11 cellular contexts compared by ENCODE assay signal in genomic region chr11:128908391-128909246, GRCh38. TPM values are rescaled to one million over a fixed set of nuclear protein-coding genes. Genes with fewer than 3 reads are reported as not detected.
DNase-seq lines count a peak whose midpoint lies in the region; ATAC-seq and TF ChIP-seq lines count a peak whose summit lies in the region.
"Had no signal": no experiment of that assay in that cellular context is flagged by ENCODE, and none has a peak within 500 bp of the region (broad histone marks: within the 10 kb centered on the region; RNA-seq: fewer than 3 reads in every experiment).

No MANE protein-coding gene starts in this region.

- TF ChIP-seq CTCF in RWPE1 (conservative IDR thresholded peaks at IDR 0.05; ENCODE audit: low read depth) (no peak), foreskin fibroblast (IDR thresholded peaks at IDR 0.05; ENCODE audit: low read depth, low read length) (no peak)

- POLR2A ChIA-PET in RWPE1 (lab: Yijun Ruan, JAX; ENCODE audit: low non-redundant PET): no interaction called here

- peak overlapping the region; percentile 1 to 28 for H3K4me3 ChIP-seq in foreskin fibroblast (ENCODE audit: low read depth in 1 of 2, low read length in 2 of 2)

- no peak for ATAC-seq in activated CD4-positive, CD25-positive, alpha-beta regulatory T cell treated with anti-CD3 and anti-CD28 coated beads, Interleukin-2, amount 50 U/mL, for 24 hours

- peak overlapping the region; percentile 98 for H3K27ac ChIP-seq in RWPE1
- H3K27ac ChIP-seq: HL-60 had no signal

- DNase-seq in EH (ENCODE audit: low read depth) (peak; percentile 74), RWPE1 (ENCODE audit: low spot score) (peak; percentile 88), foreskin fibroblast (peak; percentile 70 to 89), renal cortical epithelial cell (ENCODE audit: low read depth) (peak; percentile 39), T-helper 1 cell (no peak), GM19238 (ENCODE audit: insufficient read length, low spot score) (no peak)
- DNase-seq in activated CD4-positive, alpha-beta T cell treated with anti-CD3 and anti-CD28 coated beads, Interleukin-2, amount 50 U/mL, for 48 hours: no peak
- DNase-seq: cerebellar nuclear complex had no signal

- CTCF ChIA-PET in RWPE1 (lab: Yijun Ruan, JAX): interaction anchor here (1.2 to 1.7 kb wide), 2 partner anchors 23 to 47 kb away, joined by 5 to 10 read pairs; no protein-coding TSS in a partner anchor

RNA-seq across cellular contexts. Expression of gene KCNJ5, which starts 17.5 kb away (rescaled TPM):
- total RNA-seq in renal cortical epithelial cell: 0.65 TPM in 1 of 2 replicates, not detected in the other
- total RNA-seq: T-helper 1 cell treated with Interleukin-12 subunit alpha and Interleukin-12 subunit beta and Interleukin-4 antibody, amounts not matched to agents 30 ng/mL and 1 ng/mL, for 36 hours had no signal

RNA-seq across cellular contexts. Expression of gene TP53AIP1, which starts 34.1 kb away (rescaled TPM):
- total RNA-seq in renal cortical epithelial cell: 0.10 TPM in 1 of 2 replicates, not detected in the other
- total RNA-seq: T-helper 1 cell treated with Interleukin-12 subunit alpha and Interleukin-12 subunit beta and Interleukin-4 antibody, amounts not matched to agents 30 ng/mL and 1 ng/mL, for 36 hours had no signal

RNA-seq across cellular contexts. Expression of gene KCNJ1, which starts 41.5 kb away (rescaled TPM):
- 33.8 TPM in 1 of 2 replicates, not detected in the other for total RNA-seq in renal cortical epithelial cell
- total RNA-seq: T-helper 1 cell treated with Interleukin-12 subunit alpha and Interleukin-12 subunit beta and Interleukin-4 antibody, amounts not matched to agents 30 ng/mL and 1 ng/mL, for 36 hours had no signal

Comparison
In these comparisons a context has a peak if more than half of its experiments do, and no peak if none do; other contexts are left out.
1. DNase-seq: peak in EH (single experiment), RWPE1 (single experiment), foreskin fibroblast (2 of 2) and renal cortical epithelial cell (single experiment); none in activated CD4-positive, alpha-beta T cell treated with anti-CD3 and anti-CD28 coated beads, Interleukin-2, amount 50 U/mL, for 48 hours (0 of 2), T-helper 1 cell (0 of 5) and GM19238 (single experiment).